In genomic region chr1:21799730-21800129, GRCh38 we compare ENCODE assay signal across 21 cellular contexts. TPM values are rescaled to one million over a fixed set of nuclear protein-coding genes. Genes with fewer than 3 reads are reported as not detected.
DNase-seq lines count a peak whose midpoint lies in the region; ATAC-seq, FAIRE-seq and TF ChIP-seq lines count a peak whose summit lies in the region.
"Had no signal": no experiment of that assay in that cellular context is flagged by ENCODE, and none has a peak within 500 bp of the region (broad histone marks: within the 10 kb centered on the region; RNA-seq: fewer than 3 reads in every experiment).

No MANE protein-coding gene starts in this region.

- H4K8ac ChIP-seq in H1 (ENCODE audit: extremely low read depth, insufficient read depth, low read length) = no peak overlapping the region

- H3K27ac ChIP-seq in PC-3 (ENCODE audit: low read length) = no peak overlapping the region
- H3K27ac ChIP-seq in H1 (ENCODE audit: low read depth, low read length) = no peak overlapping the region

- H3K79me2 ChIP-seq in PC-3 (ENCODE audit: low read length) (no peaks in the 10 kb centered on the region), H1 (ENCODE audit: control insufficient read depth in 1 of 2, insufficient read depth in 2 of 2, low read length in 2 of 2) (no peaks in the 10 kb centered on the region)

- no peaks in the 10 kb centered on the region for H3K36me3 Mint-ChIP-seq in progenitor cell of endocrine pancreas (ENCODE audit: insufficient read depth)
- H3K36me3 Mint-ChIP-seq: CD4-positive, alpha-beta memory T cell had no signal

- H2BK5ac ChIP-seq in H1 (ENCODE audit: low read depth, low read length) = no peak overlapping the region

- no peaks in the 10 kb centered on the region for H3F3A ChIP-seq in PC-3 (ENCODE audit: low read length, unreplicated experiment)

- no peak for TF ChIP-seq CTCF in PC-3 (conservative IDR thresholded peaks at IDR 0.05; ENCODE audit: low read depth, low read length)
- no peak for TF ChIP-seq CTCF in H1 (IDR thresholded peaks at IDR 0.05; ENCODE audit: control extremely low read depth in 1 of 3, insufficient read depth in 1 of 3, low read depth in 1 of 3, low read length in 3 of 3)
- no peak for TF ChIP-seq CTCF in progenitor cell of endocrine pancreas (IDR thresholded peaks at IDR 0.05; ENCODE audit: unreplicated experiment)

- peak; percentile 53 for ATAC-seq in PC-3
- ATAC-seq in GM19467 (IDR thresholded peaks at IDR 0.05; ENCODE audit: unreplicated experiment) = no peak

- no peak overlapping the region for H4K5ac ChIP-seq in H1 (ENCODE audit: insufficient read length, low read depth, low read length)

- H3K4ac ChIP-seq in H1 (replicated peaks; ENCODE audit: insufficient read length, low read depth, low read length) = no peak overlapping the region

- no peak overlapping the region for H2AFZ ChIP-seq in PC-3 (ENCODE audit: low read length)
- no peak overlapping the region for H2AFZ ChIP-seq in H1 (ENCODE audit: low read length)

- H2BK20ac ChIP-seq in H1 (ENCODE audit: low read length) = no peak overlapping the region

- H3K4me2 ChIP-seq in PC-3 (ENCODE audit: low read length) = no peak overlapping the region
- H3K4me2 ChIP-seq in H1 (ENCODE audit: insufficient read depth in 1 of 2, low read depth in 2 of 2, low read length in 2 of 2) = no peak overlapping the region

- BruUV-seq in PC-3 (replicated peaks; lab: Mats Ljungman, UMichigan) = no TSS peak

- H3K9ac ChIP-seq in PC-3 (ENCODE audit: low read length) (no peak overlapping the region), H1 (replicated peaks in 1 of 4; ENCODE audit: extremely low read depth in 1 of 4, low read depth in 3 of 4, low read length in 3 of 4) (no peak overlapping the region)

- no peak overlapping the region for H3K14ac ChIP-seq in H1 (ENCODE audit: insufficient read length)

- 88% methylated on average over 5 of the region's 5 CpGs; no CpG with 5 or more reads in 1 of the 2 experiments for WGBS in H1 (ENCODE audit: extremely low coverage in 1 of 2, insufficient coverage in 1 of 2, insufficient read length in 1 of 2, insufficient replicate concordance in 2 of 2, low coverage in 1 of 2, low lambda C conversion rate in 2 of 2, missing lambda C conversion rate in 1 of 2), 2 experiments

- H3K9me3 ChIP-seq in PC-3 (ENCODE audit: low read length) (peaks cover 4% of the 10 kb centered on the region; the same call in 1 of the 2 replicates), H1 (ENCODE audit: insufficient read depth in 2 of 2, low read depth in 1 of 2, low read length in 1 of 2) (no peaks in the 10 kb centered on the region)

- no peak overlapping the region for H3K18ac ChIP-seq in H1 (ENCODE audit: extremely low read depth, low read length)

- H2BK12ac ChIP-seq in H1 (ENCODE audit: low read depth, low read length) = no peak overlapping the region

- POLR2A ChIA-PET in PC-3 (lab: Charles Lee; ENCODE audit: unreplicated experiment) = no interaction called here
- POLR2A ChIA-PET in H1 (lab: Charles Lee; ENCODE audit: partially characterized antibody) = interaction anchor here (1.5 kb wide), 1 partner anchor 17 kb away, joined by 5 read pairs; the partner anchor contains the start of gene USP48

- H3K27ac Mint-ChIP-seq in progenitor cell of endocrine pancreas = peak overlapping the region; percentile 41
- H3K27ac Mint-ChIP-seq: CD4-positive, alpha-beta memory T cell had no signal

- TF ChIP-seq POLR2A in H1 (IDR thresholded peaks at IDR 0.05; ENCODE audit: control extremely low read depth in 1 of 2, low read depth in 2 of 2, low read length in 2 of 2) = no peak

- H2BK120ac ChIP-seq in H1 (replicated peaks; ENCODE audit: low read depth, low read length) = no peak overlapping the region

- H3K4me3 Mint-ChIP-seq in progenitor cell of endocrine pancreas (ENCODE audit: low read depth) = no peak overlapping the region
- H3K4me3 Mint-ChIP-seq: CD4-positive, alpha-beta memory T cell had no signal

- no peaks in the 10 kb centered on the region for H3K27me3 Mint-ChIP-seq in progenitor cell of endocrine pancreas

- no peaks in the 10 kb centered on the region for H3K4me1 Mint-ChIP-seq in progenitor cell of endocrine pancreas (ENCODE audit: low read depth)

- no peak for FAIRE-seq in H1 (lab: Jason Lieb, UNC)
- FAIRE-seq: GM12891, GM18507 had no signal

- H3K9me2 ChIP-seq in PC-3 (replicated peaks; ENCODE audit: low read length) = no peaks in the 10 kb centered on the region

- H3K36me3 ChIP-seq in PC-3 (ENCODE audit: low read depth, low read length) (no peaks in the 10 kb centered on the region), H1 (ENCODE audit: control insufficient read depth in 2 of 4, insufficient read depth in 4 of 4, low read length in 3 of 4) (no peaks in the 10 kb centered on the region)

- 0 out of 2 replicates have a peak overlapping the region, but pooled peaks have one; percentile 46 for H2BK15ac ChIP-seq in H1 (ENCODE audit: low read length)

- no peak overlapping the region for H3K23ac ChIP-seq in H1 (ENCODE audit: insufficient read length)

- no peak for TF ChIP-seq RAD21 in H1 (IDR thresholded peaks at IDR 0.05 in 1 of 2, conservative IDR thresholded peaks at IDR 0.05 in 1 of 2; ENCODE audit: low read depth in 2 of 2, low read length in 2 of 2)

- H4K91ac ChIP-seq in H1 (replicated peaks; ENCODE audit: insufficient read length, low read length) = no peak overlapping the region

- H3K79me1 ChIP-seq in H1 (ENCODE audit: low read depth, low read length) = no peaks in the 10 kb centered on the region

- no peaks in the 10 kb centered on the region for H4K20me1 ChIP-seq in PC-3 (ENCODE audit: low read length)
- H4K20me1 ChIP-seq in H1 (replicated peaks in 1 of 2; ENCODE audit: control insufficient read depth in 1 of 2, insufficient read depth in 2 of 2, low read length in 2 of 2) = no peaks in the 10 kb centered on the region

- H2AK5ac ChIP-seq in H1 (ENCODE audit: low read depth, low read length) = no peak overlapping the region

- H3K56ac ChIP-seq in H1 (replicated peaks; ENCODE audit: insufficient read length, low read depth, low read length) = no peak overlapping the region

- peak; percentile 61 for DNase-seq in PC-3
- no peak for DNase-seq in H1 (ENCODE audit: low read depth in 1 of 2, low spot score in 2 of 2)
- no peak for DNase-seq in progenitor cell of endocrine pancreas (ENCODE audit: low spot score, unreplicated experiment)
- no peak for DNase-seq in stimulated activated CD4-positive, alpha-beta T cell treated with anti-CD3 and anti-CD28 coated beads, Interleukin-15, amount 100 ng/mL, for 24 hours
- no peak for DNase-seq in activated gamma-delta T cell treated with Interleukin-2 at 50 U/mL for 16 hours
- DNase-seq: C1 segment of cervical spinal cord; Calu3; CD4-positive, alpha-beta memory T cell; COR-L47; DMS79; EL; GDM1; GOT3; H7; HCEC 1CT had no signal

- H3K4me1 ChIP-seq in PC-3 (ENCODE audit: insufficient read depth, low read length) = peaks cover 8% of the 10 kb centered on the region; the same call in 1 of the 2 replicates
- H3K4me1 ChIP-seq in H1 (replicated peaks in 1 of 4; ENCODE audit: control insufficient read depth in 3 of 4, insufficient read depth in 4 of 4, low read length in 3 of 4) = no peaks in the 10 kb centered on the region

- no peak overlapping the region for H3K4me3 ChIP-seq in PC-3 (ENCODE audit: low read length)
- H3K4me3 ChIP-seq in H1 (ENCODE audit: extremely low read depth in 1 of 4, insufficient read depth in 2 of 4, low read depth in 3 of 4, low read length in 4 of 4) = no peak overlapping the region

- TF ChIP-seq EP300 in H1 (IDR thresholded peaks at IDR 0.05; ENCODE audit: borderline replicate concordance in 1 of 2, low read depth in 2 of 2, low read length in 2 of 2) = no peak

- no peaks in the 10 kb centered on the region for H3K23me2 ChIP-seq in H1 (ENCODE audit: low read depth, low read length)

- CTCF ChIA-PET in PC-3 (lab: Charles Lee) = no interaction called here
- CTCF ChIA-PET in H1 (lab: Charles Lee; ENCODE audit: partially characterized antibody) = interaction anchor here (0.6 to 1.6 kb wide), 3 partner anchors 13 to 823 kb away, joined by 3 to 6 read pairs (median 3); no protein-coding TSS in a partner anchor

- peaks cover 5% of the 10 kb centered on the region for H3K9me3 Mint-ChIP-seq in progenitor cell of endocrine pancreas (ENCODE audit: low read depth)

- H3K27me3 ChIP-seq in PC-3 (ENCODE audit: low read length) (no peaks in the 10 kb centered on the region), H1 (replicated peaks in 1 of 4; ENCODE audit: control insufficient read depth in 3 of 4, extremely low read depth in 1 of 4, insufficient read depth in 3 of 4, low read length in 3 of 4) (no peaks in the 10 kb centered on the region)

- intact Hi-C loops in PC-3 (cut with micrococcal nuclease) = no loop called here

TF ChIP-seq in H1, 55 proteins besides CTCF, POLR2A, EP300 and RAD21 (continues in another document):
- no peak for TF ChIP-seq FOSL1 (IDR thresholded peaks at IDR 0.05; ENCODE audit: insufficient read depth, low read depth, low read length)
- no peak for TF ChIP-seq TCF12 (IDR thresholded peaks at IDR 0.05; ENCODE audit: low read depth, low read length)
- TF ChIP-seq RNF2 (IDR thresholded peaks at IDR 0.05; ENCODE audit: borderline replicate concordance, low read depth, low read length, missing control alignments, poor library complexity, severe bottlenecking) = no peak
- no peak for TF ChIP-seq TAF1 (IDR thresholded peaks at IDR 0.05; ENCODE audit: low read depth, low read length)

RNA-seq across cellular contexts. Expression of gene LDLRAD2, which starts 12.3 kb away (rescaled TPM):
- not detected in 2 replicates for total RNA-seq in PC-3 (2014; rRNA removed)
- total RNA-seq in H1 (2021; fragmentation: NEBNext Ultra II Directional; extraction: Animal tissue kit (Norgen Biotek cat#: 25700)) = 0.74 and 0.94 TPM in 2 replicates
- polyA plus RNA-seq in H1 (2011; rRNA removed) = 0.48 and 1.0 TPM in 2 replicates
- polyA plus RNA-seq in H1 (2011; cell fraction: cytosol; rRNA removed) = 0.62 TPM
- polyA plus RNA-seq in H1 (2011; cell fraction: nucleus; rRNA removed) = 3.5 TPM
- 4.6 to 16.0 TPM (median 12.2 TPM) in 4 replicates for polyA plus RNA-seq in H1 (2012, experiment 1 of 2)
- polyA plus RNA-seq in H1 (2012, experiment 2 of 2) = 2.3 TPM
- polyA plus RNA-seq in H1 (2013, experiment 1 of 2) = 1.1 TPM
- polyA plus RNA-seq in H1 (2013, experiment 2 of 2) = 0.92 TPM
- 0.24 and 0.76 TPM in 2 replicates for polyA minus RNA-seq in H1 (2011; rRNA and poly(A)+ RNA removed)
- 1.1 TPM for polyA minus RNA-seq in H1 (2011; cell fraction: cytosol; rRNA and poly(A)+ RNA removed)
- polyA minus RNA-seq in H1 (2011; cell fraction: nucleus; rRNA and poly(A)+ RNA removed) = 1.7 TPM
- total RNA-seq in progenitor cell of endocrine pancreas = 0.55 and 0.77 TPM in 2 replicates
- total RNA-seq: A172; A673; Calu3; CD4-positive, alpha-beta memory T cell had no signal
- polyA plus RNA-seq: BJ; CD4-positive, alpha-beta memory T cell had no signal

RNA-seq across cellular contexts. Expression of gene USP48, which starts 16.8 kb away (rescaled TPM):
- total RNA-seq in PC-3 (2014; rRNA removed) (33.3 and 34.2 TPM in 2 replicates), progenitor cell of endocrine pancreas (77.3 and 84.9 TPM in 2 replicates)
- total RNA-seq in H1 (2021; fragmentation: NEBNext Ultra II Directional; extraction: Animal tissue kit (Norgen Biotek cat#: 25700)) = 81.5 and 83.5 TPM in 2 replicates
- polyA plus RNA-seq in H1 (2011; rRNA removed) = 10.1 and 12.8 TPM in 2 replicates
- 28.3 TPM for polyA plus RNA-seq in H1 (2011; cell fraction: cytosol; rRNA removed)
- polyA plus RNA-seq in H1 (2011; cell fraction: nucleus; rRNA removed) = 15.4 TPM
- 38.7 to 60.9 TPM (median 40.0 TPM) in 4 replicates for polyA plus RNA-seq in H1 (2012, experiment 1 of 2)
- polyA plus RNA-seq in H1 (2012, experiment 2 of 2) = 2.6 TPM
- 39.9 TPM for polyA plus RNA-seq in H1 (2013, experiment 1 of 2)
- polyA plus RNA-seq in H1 (2013, experiment 2 of 2) = 39.8 TPM
- polyA minus RNA-seq in H1 (2011; rRNA and poly(A)+ RNA removed) = 32.3 and 38.6 TPM in 2 replicates
- 26.3 TPM for polyA minus RNA-seq in H1 (2011; cell fraction: cytosol; rRNA and poly(A)+ RNA removed)
- polyA minus RNA-seq in H1 (2011; cell fraction: nucleus; rRNA and poly(A)+ RNA removed) = 52.6 TPM
